19 cellular contexts compared by ENCODE assay signal in the genomic region with DNA sequence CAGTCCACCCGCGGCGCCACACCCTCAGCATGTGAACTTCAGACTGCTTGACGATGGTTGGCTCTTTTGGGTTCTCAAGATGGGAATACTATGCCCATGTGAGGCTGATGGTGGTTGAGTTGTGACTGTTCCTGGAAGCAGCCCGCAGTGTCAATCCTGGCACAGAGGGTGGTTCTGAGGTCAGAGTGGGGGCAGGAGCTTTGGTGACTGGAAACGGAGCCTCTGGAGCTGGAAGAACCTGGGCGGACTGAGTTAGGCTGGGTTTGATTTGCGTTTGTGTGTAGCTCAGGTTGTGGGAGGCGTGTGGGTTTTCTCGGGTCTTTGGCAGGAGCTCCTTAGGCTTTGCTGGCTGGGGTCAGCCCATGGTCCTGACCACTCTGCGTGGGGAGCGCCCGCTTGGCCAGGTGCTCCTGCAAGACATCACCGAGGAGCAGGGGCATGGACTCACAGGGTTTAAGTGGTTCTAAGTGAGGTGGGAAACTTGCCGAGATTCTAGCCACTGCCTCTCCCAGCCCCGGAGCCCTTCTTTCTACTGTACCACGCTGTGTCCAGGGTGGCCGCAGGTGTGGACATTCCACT. TPM values are rescaled to one million over a fixed set of nuclear protein-coding genes. Genes with fewer than 3 reads are reported as not detected.
"Had no signal": no experiment of that assay in that cellular context is flagged by ENCODE, and none has a peak within 500 bp of the region (broad histone marks: within the 10 kb centered on the region; RNA-seq: fewer than 3 reads in every experiment).

No MANE protein-coding gene starts in this region.

- H3K9me3 Mint-ChIP-seq: nephron had no signal

- ATAC-seq: activated CD8-positive, alpha-beta T cell treated with anti-CD3 and anti-CD28 coated beads, Interleukin-2, amount 10 ng/mL, durations not matched to agents 7 days and 5 days; foreskin keratinocyte had no signal

- DNase-seq: activated CD4-positive, CD25-positive, alpha-beta regulatory T cell treated with anti-CD3 and anti-CD28 coated beads, Interleukin-2, amount 50 U/mL, for 72 hours; activated CD8-positive, alpha-beta memory T cell treated with anti-CD3 and anti-CD28 coated beads, Interleukin-2, amount 50 U/mL, for 4 hours; activated CD8-positive, alpha-beta T cell treated with anti-CD3 and anti-CD28 coated beads, Interleukin-2, amount 10 ng/mL, durations not matched to agents 7 days and 5 days; activated naive CD4-positive, alpha-beta T cell; adrenal gland; effector CD4-positive, alpha-beta T cell; foreskin keratinocyte; glutamatergic neuron; hypothalamus; kidney glomerular epithelial cell; mesendoderm; stimulated activated CD4-positive, alpha-beta T cell treated with anti-CD3 and anti-CD28 coated beads, Interleukin-12 subunit alpha, Interleukin-12 subunit beta, amount 100 ng/mL, for 4 hours; stimulated activated CD4-positive, alpha-beta T cell treated with anti-CD3 and anti-CD28 coated beads, Interleukin-2, amount 100 ng/mL, for 24 hours; T-helper 9 cell had no signal

- H3K4me3 Mint-ChIP-seq: activated CD8-positive, alpha-beta T cell treated with anti-CD3 and anti-CD28 coated beads, Interleukin-2, amount 10 ng/mL, durations not matched to agents 7 days and 5 days; nephron had no signal

- H3K27me3 ChIP-seq: adrenal gland, cardiac muscle cell, foreskin keratinocyte, SJSA1 had no signal

- H3K9me3 ChIP-seq: adrenal gland, SJSA1 had no signal

- H3K27ac Mint-ChIP-seq: nephron had no signal

- H3K4me1 ChIP-seq: foreskin keratinocyte, SJSA1 had no signal

- FAIRE-seq: urothelium cell line had no signal

- H3K27ac ChIP-seq: adrenal gland, cardiac muscle cell, coronary artery, foreskin keratinocyte, SJSA1 had no signal

- H3K4me3 ChIP-seq: adrenal gland, cardiac muscle cell, coronary artery, SJSA1 had no signal

RNA-seq across cellular contexts. Expression of a gene that starts 37.3 kb away (rescaled TPM):
- total RNA-seq: SJSA1 had no signal
- polyA plus RNA-seq: cardiac muscle cell had no signal
